ENCODE assay signal across 1 cellular context in genomic region chr4:15667006-15667405, GRCh38.
TF ChIP-seq lines count a peak whose summit lies in the region.

No MANE protein-coding gene starts in this region.

TF ChIP-seq in IMR-90, 13 proteins besides CTCF, POLR2A, EP300 and RAD21 (continued from another document):
- TF ChIP-seq ELK1 (IDR thresholded peaks at IDR 0.05; ENCODE audit: borderline replicate concordance, low read depth, low read length) (no peak), SMC3 (IDR thresholded peaks at IDR 0.05; ENCODE audit: low read depth, low read length) (no peak), MAZ (IDR thresholded peaks at IDR 0.05; ENCODE audit: borderline replicate concordance, low read depth, low read length) (no peak), CEBPB (IDR thresholded peaks at IDR 0.05; ENCODE audit: low read depth, low read length) (no peak), USF2 (IDR thresholded peaks at IDR 0.05; ENCODE audit: low read depth, low read length) (no peak), FOS (IDR thresholded peaks at IDR 0.05; ENCODE audit: low read depth, low read length) (no peak), NFE2L2 (IDR thresholded peaks at IDR 0.05; ENCODE audit: low read depth, low read length) (no peak), RCOR1 (IDR thresholded peaks at IDR 0.05; ENCODE audit: insufficient replicate concordance, low read length) (no peak)
